Comparison of ENCODE assay signal across 9 cellular contexts in the genomic region with DNA sequence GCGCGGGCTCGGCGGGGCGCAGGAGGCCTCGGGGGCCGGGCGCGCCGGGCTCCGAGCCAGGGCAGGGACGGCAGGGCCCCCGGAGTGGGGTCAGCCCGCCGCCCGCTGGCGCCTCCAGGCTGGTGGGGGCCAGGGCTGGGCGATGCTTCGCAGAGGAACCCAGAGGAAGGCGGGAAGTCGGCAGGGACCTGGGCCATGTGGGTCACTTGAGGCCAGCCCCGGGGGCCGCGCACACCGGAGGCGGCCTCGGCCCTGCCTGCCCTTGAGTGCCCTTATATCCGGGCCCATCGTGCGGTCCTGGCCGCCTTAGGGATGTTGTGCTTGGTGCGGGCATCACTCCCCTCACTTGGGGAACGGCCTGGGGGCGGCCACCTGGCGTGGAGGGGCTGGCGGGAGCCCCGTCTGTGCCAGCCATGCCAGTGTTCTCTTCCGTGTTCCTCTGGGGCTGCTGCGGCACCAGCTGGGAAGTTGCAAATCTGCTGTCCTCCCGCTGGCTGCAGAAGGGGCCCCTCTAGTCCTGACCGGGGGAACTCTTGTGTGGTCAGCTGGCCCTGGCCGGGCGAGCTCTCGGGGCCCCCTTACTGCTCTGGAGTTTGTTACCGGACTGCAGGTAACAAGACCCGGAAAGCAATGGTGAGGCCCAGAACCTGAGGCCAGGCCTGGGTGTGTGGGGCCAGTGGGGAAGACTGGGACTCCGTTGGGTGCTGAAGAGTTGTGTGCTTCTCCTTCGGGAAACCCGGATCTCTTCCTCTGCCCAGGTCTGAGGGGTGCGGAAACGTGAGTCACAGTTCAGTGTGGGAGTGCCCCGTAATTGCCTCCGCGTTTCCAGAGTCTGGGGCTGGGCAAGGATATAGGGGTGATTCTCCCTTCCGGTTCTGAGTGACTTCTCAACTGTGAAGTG. TPM values are rescaled to one million over a fixed set of nuclear protein-coding genes. Genes with fewer than 3 reads are reported as not detected.
DNase-seq lines count a peak whose midpoint lies in the region; ATAC-seq and TF ChIP-seq lines count a peak whose summit lies in the region.
"Had no signal": no experiment of that assay in that cellular context is flagged by ENCODE, and none has a peak within 500 bp of the region (broad histone marks: within the 10 kb centered on the region; RNA-seq: fewer than 3 reads in every experiment).

No MANE protein-coding gene starts in this region.

- H2BK12ac ChIP-seq in trophoblast cell (ENCODE audit: low read length), result no peak overlapping the region

- peaks cover 10% of the 10 kb centered on the region for H3K79me1 ChIP-seq in trophoblast cell (ENCODE audit: low read length)

- peaks cover 66 to 78% (median 70%) of the 10 kb centered on the region in 10 experiments for H3K4me1 ChIP-seq in BLaER1 treated with 17β-estradiol and CSF1 and Interleukin-3, amounts not matched to agents 10 nM and 100 nM
- H3K4me1 ChIP-seq in Loucy (ENCODE audit: insufficient read depth, low read length, poor library complexity, severe bottlenecking) (peaks cover 8% of the 10 kb centered on the region), trophoblast cell (ENCODE audit: control insufficient read depth in 1 of 2, insufficient read depth in 2 of 2, low read length in 2 of 2) (peaks cover 25 to 30% of the 10 kb centered on the region in 2 experiments)

- DNase-seq in activated CD8-positive, alpha-beta memory T cell treated with anti-CD3 and anti-CD28 coated beads, Interleukin-2, amount 50 U/mL, for 48 hours, result peak; percentile 73
- DNase-seq in fibroblast of pulmonary artery (ENCODE audit: low read depth) (peak; percentile 68), trophoblast cell (peak; percentile 38 to 54), G401 (ENCODE audit: low spot score) (no peak), NCI-H2196 (lab: John Stamatoyannopoulos, UW; ENCODE audit: unreplicated experiment) (no peak)

- peak overlapping the region; percentile 89 to 99 (median 95) for H3K27ac ChIP-seq in BLaER1 treated with 17β-estradiol and CSF1 and Interleukin-3, amounts not matched to agents 10 nM and 100 nM
- no peak overlapping the region for H3K27ac ChIP-seq in trophoblast cell (ENCODE audit: low read depth, low read length)

- H3K9me3 ChIP-seq in BLaER1 treated with 17β-estradiol and CSF1 and Interleukin-3, amounts not matched to agents 10 nM and 100 nM (replicated peaks in 1 of 11), result no peaks in the 10 kb centered on the region
- no peaks in the 10 kb centered on the region for H3K9me3 ChIP-seq in Loucy (ENCODE audit: insufficient read depth, low read depth, low read length)
- no peaks in the 10 kb centered on the region for H3K9me3 ChIP-seq in trophoblast cell (ENCODE audit: insufficient read depth, low read depth, low read length)

- TF ChIP-seq CTCF in Loucy (conservative IDR thresholded peaks at IDR 0.05; ENCODE audit: low read length) (no peak), fibroblast of pulmonary artery (IDR thresholded peaks at IDR 0.05; ENCODE audit: low read length, missing control alignments) (no peak)

- peak overlapping the region; percentile 68 for H4K8ac ChIP-seq in trophoblast cell (ENCODE audit: low read depth, low read length)

- no peaks in the 10 kb centered on the region for H3F3A ChIP-seq in Loucy (ENCODE audit: low read depth)

- peak overlapping the region; percentile 71 for H4K91ac ChIP-seq in trophoblast cell (ENCODE audit: low read depth, low read length)

- WGBS in trophoblast cell (ENCODE audit: extremely low coverage, insufficient coverage, insufficient read length), result no CpG with 5 or more reads among the region's 55 CpGs

- no peak overlapping the region for H2BK5ac ChIP-seq in trophoblast cell (ENCODE audit: low read depth, low read length, poor library complexity)

- peak overlapping the region; percentile 92 to 100 (median 98) for H3K4me3 ChIP-seq in BLaER1 treated with 17β-estradiol and CSF1 and Interleukin-3, amounts not matched to agents 10 nM and 100 nM
- H3K4me3 ChIP-seq in Loucy (ENCODE audit: low read length, poor library complexity, severe bottlenecking), result peak overlapping the region; percentile 79
- peak overlapping the region; percentile 71 for H3K4me3 ChIP-seq in fibroblast of pulmonary artery (replicated peaks; ENCODE audit: low read depth, low read length)
- peak overlapping the region; percentile 76 for H3K4me3 ChIP-seq in trophoblast cell (ENCODE audit: low read depth, low read length)

- peak overlapping the region; percentile 90 to 100 (median 97) for H3K9ac ChIP-seq in BLaER1 treated with 17β-estradiol and CSF1 and Interleukin-3, amounts not matched to agents 10 nM and 100 nM
- H3K9ac ChIP-seq in Loucy (ENCODE audit: low read depth, low read length, poor library complexity, severe bottlenecking) (peak overlapping the region; percentile 84), trophoblast cell (ENCODE audit: low read length) (peak overlapping the region; percentile 85)

- no peaks in the 10 kb centered on the region for H3K27me3 ChIP-seq in BLaER1 treated with 17β-estradiol and CSF1 and Interleukin-3, amounts not matched to agents 10 nM and 100 nM
- no peaks in the 10 kb centered on the region for H3K27me3 ChIP-seq in Loucy (ENCODE audit: insufficient read depth, low read length, poor library complexity, severe bottlenecking)
- no peaks in the 10 kb centered on the region for H3K27me3 ChIP-seq in trophoblast cell (ENCODE audit: insufficient read depth, low read length)

- peak overlapping the region; percentile 90 to 100 (median 98) for H3K4me2 ChIP-seq in BLaER1 treated with 17β-estradiol and CSF1 and Interleukin-3, amounts not matched to agents 10 nM and 100 nM
- H3K4me2 ChIP-seq in Loucy (ENCODE audit: low read depth, low read length, poor library complexity, severe bottlenecking), result peak overlapping the region; percentile 72
- peak overlapping the region; percentile 72 for H3K4me2 ChIP-seq in trophoblast cell (ENCODE audit: low read length)

- H4K12ac ChIP-seq in trophoblast cell (ENCODE audit: low read depth, low read length), result peak overlapping the region; percentile 69

- H2BK120ac ChIP-seq in trophoblast cell (ENCODE audit: insufficient read depth, low read length, poor library complexity), result no peak overlapping the region

- H3K36me3 ChIP-seq in BLaER1 treated with 17β-estradiol and CSF1 and Interleukin-3, amounts not matched to agents 10 nM and 100 nM, result peaks cover 9 to 36% (median 29%) of the 10 kb centered on the region in 11 experiments; a peak in 20 of 22 replicates
- no peaks in the 10 kb centered on the region for H3K36me3 ChIP-seq in Loucy (ENCODE audit: insufficient read depth, low read length)
- H3K36me3 ChIP-seq in trophoblast cell (ENCODE audit: control insufficient read depth in 1 of 2, insufficient read depth in 2 of 2, low read length in 2 of 2), result peaks cover 4 to 8% of the 10 kb centered on the region in 2 experiments

- H3K79me2 ChIP-seq in Loucy (ENCODE audit: insufficient read depth, low read length) (peaks cover 45% of the 10 kb centered on the region), trophoblast cell (ENCODE audit: control insufficient read depth, insufficient read depth, low read length, poor library complexity) (peaks cover 23% of the 10 kb centered on the region)

- peak overlapping the region; percentile 9 for H3K18ac ChIP-seq in trophoblast cell (ENCODE audit: low read length)

- in situ Hi-C loops in G401 (cut with HindIII; ENCODE audit: low sequenced_read_pairs), result no loop called here

- H3K23ac ChIP-seq in trophoblast cell (ENCODE audit: low read length), result no peak overlapping the region

- peaks cover 42 to 87% (median 80%) of the 10 kb centered on the region in 11 experiments for H4K20me1 ChIP-seq in BLaER1 treated with 17β-estradiol and CSF1 and Interleukin-3, amounts not matched to agents 10 nM and 100 nM
- peaks cover 9% of the 10 kb centered on the region for H4K20me1 ChIP-seq in Loucy (ENCODE audit: insufficient read depth, low read length, poor library complexity, severe bottlenecking)

- H3K9me2 ChIP-seq in Loucy (replicated peaks; ENCODE audit: low read depth, low read length), result no peaks in the 10 kb centered on the region

- no peak overlapping the region for H2AFZ ChIP-seq in Loucy (ENCODE audit: low read length)
- H2AFZ ChIP-seq in trophoblast cell (ENCODE audit: insufficient read depth, low read length, poor library complexity), result peak overlapping the region; percentile 37

- ATAC-seq in GM21367 (IDR thresholded peaks at IDR 0.05; ENCODE audit: unreplicated experiment), result peak; percentile 0

- H2AK5ac ChIP-seq in trophoblast cell (ENCODE audit: low read length), result peak overlapping the region; percentile 0

- H3K4ac ChIP-seq in trophoblast cell (ENCODE audit: low read depth, low read length), result peak overlapping the region; percentile 3

- H3K14ac ChIP-seq in trophoblast cell (ENCODE audit: low read length), result peak overlapping the region; percentile 4

RNA-seq across cellular contexts. Expression of gene CAPN15, which starts 0.8 kb away (rescaled TPM):
- 22.8 and 23.9 TPM in 2 replicates for polyA plus RNA-seq in trophoblast cell (2013)
- total RNA-seq in G401 (2014; rRNA removed; shearing (Covaris generic)), result 38.8 and 54.3 TPM in 2 replicates

RNA-seq across cellular contexts. Expression of gene PRR35, which starts 31.8 kb away (rescaled TPM):
- polyA plus RNA-seq in trophoblast cell (2013), result 0.04 TPM in 2 replicates
- total RNA-seq in G401 (2014; rRNA removed; shearing (Covaris generic)), result 0.41 and 2.3 TPM in 2 replicates
- total RNA-seq: T-helper 1 cell treated with Interleukin-12 subunit alpha and Interleukin-12 subunit beta and Interleukin-4 antibody, amounts not matched to agents 30 ng/mL and 1 ng/mL, for 36 hours had no signal

RNA-seq across cellular contexts. Expression of gene NHLRC4, which starts 38.4 kb away (rescaled TPM):
- 0.25 and 0.28 TPM in 2 replicates for polyA plus RNA-seq in trophoblast cell (2013)
- 2.7 and 4.1 TPM in 2 replicates for total RNA-seq in G401 (2014; rRNA removed; shearing (Covaris generic))

RNA-seq across cellular contexts. Expression of gene PIGQ, which starts 41.4 kb away (rescaled TPM):
- 26.7 and 27.0 TPM in 2 replicates for polyA plus RNA-seq in trophoblast cell (2013)
- total RNA-seq in G401 (2014; rRNA removed; shearing (Covaris generic)), result 38.8 and 54.4 TPM in 2 replicates

Comparison
In these comparisons a context has a peak if more than half of its experiments do, and no peak if none do; other contexts are left out.
1. DNase-seq: peak in activated CD8-positive, alpha-beta memory T cell treated with anti-CD3 and anti-CD28 coated beads, Interleukin-2, amount 50 U/mL, for 48 hours (single experiment), fibroblast of pulmonary artery (single experiment) and trophoblast cell (2 of 2); none in G401 (single experiment) and NCI-H2196 (single experiment).
2. Peak in every context shown above with its lines, with median percentiles within 50 percentile points of each other: H3K4me2 ChIP-seq, H3K4me3 ChIP-seq and H3K9ac ChIP-seq.